ENCODE assay signal across 21 cellular contexts in the genomic region with DNA sequence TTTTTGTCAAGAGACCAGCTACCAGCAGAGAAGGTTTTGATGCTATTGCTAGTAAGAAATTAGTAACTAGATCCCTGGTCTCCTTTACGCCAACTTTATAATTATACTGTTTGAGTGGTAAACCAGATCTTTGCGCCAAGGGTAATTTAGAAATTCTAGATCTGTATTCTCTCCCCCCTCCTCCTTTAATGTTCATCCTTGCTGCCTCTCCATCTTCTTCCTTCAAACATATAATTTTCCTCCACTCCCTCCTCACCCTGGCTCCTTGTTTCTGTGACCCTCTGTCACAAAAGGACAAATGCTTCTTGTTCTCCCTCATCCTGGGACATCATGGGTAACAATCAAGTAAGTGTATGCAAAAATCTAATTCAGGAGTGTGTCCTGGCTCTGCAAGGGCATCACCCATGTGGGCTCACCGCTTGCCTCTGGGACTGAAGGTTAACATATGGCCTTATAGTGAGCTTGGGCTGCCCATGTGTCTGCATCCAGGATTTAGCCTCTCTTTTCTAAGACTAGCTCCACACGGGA.
A peak's percentile ranks its signal among the peaks of the same experiment; 100 is the strongest.
DNase-seq lines count a peak whose midpoint lies in the region; ATAC-seq and TF ChIP-seq lines count a peak whose summit lies in the region.
"Had no signal": no experiment of that assay in that cellular context is flagged by ENCODE, and none has a peak within 500 bp of the region (broad histone marks: within the 10 kb centered on the region; RNA-seq: fewer than 3 reads in every experiment).

No MANE protein-coding gene starts in this region.

- no peaks in the 10 kb centered on the region for H3K79me2 ChIP-seq in ACC112 (ENCODE audit: control insufficient read depth, insufficient read depth, low read length, unreplicated experiment)

- peak overlapping the region; percentile 2 for H2AFZ ChIP-seq in ACC112 (ENCODE audit: low read length, unreplicated experiment)
- H2AFZ ChIP-seq: GM23338 had no signal

- H3K36me3 ChIP-seq in ACC112 (ENCODE audit: insufficient read depth, low read length), result no peaks in the 10 kb centered on the region
- H3K36me3 ChIP-seq in upper lobe of right lung, result no peaks in the 10 kb centered on the region

- H3K27ac ChIP-seq in ACC112 (ENCODE audit: low read depth, low read length) (no peak overlapping the region), upper lobe of right lung (no peak overlapping the region)
- H3K27ac ChIP-seq: SK-N-MC had no signal

- intact Hi-C loops in upper lobe of right lung (cut with DNase I), result no loop called here

- H3K27me3 ChIP-seq in ACC112 (ENCODE audit: insufficient read depth, low read length) (no peaks in the 10 kb centered on the region), upper lobe of right lung (no peaks in the 10 kb centered on the region)

- peaks cover 29% of the 10 kb centered on the region for H3K4me1 Mint-ChIP-seq in brain
- peaks cover 23% of the 10 kb centered on the region for H3K4me1 Mint-ChIP-seq in neural crest cell
- H3K4me1 Mint-ChIP-seq: CD8-positive, alpha-beta memory T cell had no signal

- peak overlapping the region in 1 of 5 experiments; percentile 5 for H3K4me3 Mint-ChIP-seq in brain
- peak overlapping the region; percentile 10 for H3K4me3 Mint-ChIP-seq in neural crest cell
- H3K4me3 Mint-ChIP-seq: CD8-positive, alpha-beta memory T cell; GM23338 had no signal

- H3K4me3 ChIP-seq in ACC112 (ENCODE audit: low read depth, low read length) (no peak overlapping the region), upper lobe of right lung (no peak overlapping the region)
- H3K4me3 ChIP-seq: GM23338, SK-N-MC had no signal

- ATAC-seq in upper lobe of right lung (no peak), HG02870 (IDR thresholded peaks at IDR 0.05; ENCODE audit: unreplicated experiment) (no peak)
- ATAC-seq: GM23338, HCT116 had no signal

- H3K4me1 ChIP-seq in ACC112 (ENCODE audit: control insufficient read depth, insufficient read depth, low read length, unreplicated experiment) (peaks cover 10% of the 10 kb centered on the region), upper lobe of right lung (no peaks in the 10 kb centered on the region)

- H3K9me3 Mint-ChIP-seq in brain, result peaks cover 0 to 10% (median 0%) of the 10 kb centered on the region in 5 experiments
- no peaks in the 10 kb centered on the region for H3K9me3 Mint-ChIP-seq in neural crest cell
- H3K9me3 Mint-ChIP-seq: CD8-positive, alpha-beta memory T cell had no signal

- H3K27ac Mint-ChIP-seq in brain, result peak overlapping the region in 3 of 5 experiments; percentile 2 to 59 (median 43)
- peak overlapping the region; percentile 69 for H3K27ac Mint-ChIP-seq in neural crest cell (ENCODE audit: unreplicated experiment)
- H3K27ac Mint-ChIP-seq: CD8-positive, alpha-beta memory T cell; GM23338 had no signal

- H3K36me3 Mint-ChIP-seq in brain (no peaks in the 10 kb centered on the region), neural crest cell (ENCODE audit: low read depth) (no peaks in the 10 kb centered on the region)
- H3K36me3 Mint-ChIP-seq: CD8-positive, alpha-beta memory T cell had no signal

- DNase-seq in NCI-H2227 treated with DMSO at 0.1 percent for 48 hours (lab: John Stamatoyannopoulos, UW) (peak; percentile 10), neural crest cell (ENCODE audit: low read depth, low spot score) (no peak), upper lobe of right lung (no peak), hippocampal formation (lab: John Stamatoyannopoulos, UW) (no peak)
- DNase-seq in activated CD8-positive, alpha-beta memory T cell treated with anti-CD3 and anti-CD28 coated beads for 24 hours, result no peak
- DNase-seq: C1 segment of cervical spinal cord; CD8-positive, alpha-beta memory T cell; DMS53; EL; KBM-7; NCI-H1105; NCI-H1694 treated with DMSO at 0.1 percent for 48 hours; NCI-H2107; NCI-H446; Right ventricle myocardium superior had no signal

- H3K9me3 ChIP-seq in upper lobe of right lung, result no peaks in the 10 kb centered on the region

- H3K27me3 Mint-ChIP-seq in brain (peaks cover 9% of the 10 kb centered on the region), neural crest cell (ENCODE audit: low read depth) (no peaks in the 10 kb centered on the region)

- TF ChIP-seq CTCF in brain (conservative IDR thresholded peaks at IDR 0.05) (no peak), neural crest cell (conservative IDR thresholded peaks at IDR 0.05) (no peak), upper lobe of right lung (IDR thresholded peaks at IDR 0.05) (no peak)
